In the genomic region with DNA sequence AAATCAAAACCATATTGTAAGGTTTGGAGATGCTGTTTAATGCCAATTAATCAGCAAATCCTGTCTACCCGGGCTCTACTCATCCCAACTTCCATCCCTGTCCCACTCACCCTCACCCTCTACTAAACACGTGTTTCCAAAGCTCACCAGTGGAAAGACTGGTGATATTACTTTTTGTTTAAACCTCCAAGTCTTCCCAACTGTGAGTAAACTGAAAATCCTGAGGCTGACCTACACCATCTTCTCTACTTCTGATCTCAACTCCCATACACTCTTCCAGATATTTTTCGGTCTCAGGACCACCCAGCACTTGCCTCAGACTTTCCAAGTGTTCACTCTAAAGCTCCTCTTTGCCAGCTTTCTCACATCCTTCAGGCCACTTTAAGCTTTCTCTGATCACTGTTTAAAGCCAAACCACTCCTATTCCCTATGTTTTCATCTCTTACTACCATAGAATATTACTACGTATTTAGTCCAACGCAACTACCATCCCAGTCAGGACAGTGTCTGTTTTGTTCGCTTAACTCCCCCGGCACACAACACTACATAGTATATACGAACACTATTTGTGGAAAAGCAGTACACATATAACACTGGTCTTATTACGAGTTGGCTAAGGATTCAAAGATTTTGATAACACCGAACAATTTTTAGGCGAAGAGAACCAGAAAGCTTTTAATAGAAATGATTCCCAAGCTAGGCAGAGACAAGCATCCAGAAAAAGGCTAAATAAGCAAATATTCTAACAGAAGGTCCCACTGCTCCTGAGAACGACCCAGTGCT, we compare ENCODE assay signal across 8 cellular contexts. TPM values are rescaled to one million over a fixed set of nuclear protein-coding genes. Genes with fewer than 3 reads are reported as not detected.
DNase-seq lines count a peak whose midpoint lies in the region; ATAC-seq, FAIRE-seq and TF ChIP-seq lines count a peak whose summit lies in the region.

No MANE protein-coding gene starts in this region.

- TF ChIP-seq POLR2A in H54 (IDR thresholded peaks at IDR 0.05; ENCODE audit: low read depth, low read length), result no peak

- H3K36me3 ChIP-seq in adipocyte (ENCODE audit: control insufficient read depth, insufficient read depth, low read length, severe bottlenecking) (peaks cover 41% of the 10 kb centered on the region), kidney epithelial cell (ENCODE audit: control insufficient read depth, insufficient read depth, low read length) (no peaks in the 10 kb centered on the region), thoracic aorta (peaks cover 29% of the 10 kb centered on the region)

- TF ChIP-seq CTCF in kidney epithelial cell (IDR thresholded peaks at IDR 0.05; ENCODE audit: insufficient read depth, low read length, poor library complexity, severe bottlenecking) (no peak), thoracic aorta (IDR thresholded peaks at IDR 0.05) (no peak)

- H3K27me3 ChIP-seq in adipocyte (replicated peaks; ENCODE audit: control insufficient read depth, insufficient read depth, low read length) (no peaks in the 10 kb centered on the region), kidney epithelial cell (ENCODE audit: control insufficient read depth, insufficient read depth, low read length) (no peaks in the 10 kb centered on the region), thoracic aorta (replicated peaks; ENCODE audit: insufficient read depth) (no peaks in the 10 kb centered on the region)

- H3K9me3 ChIP-seq in adipocyte (ENCODE audit: control insufficient read depth, low read length), result no peaks in the 10 kb centered on the region
- no peaks in the 10 kb centered on the region for H3K9me3 ChIP-seq in thoracic aorta

- peak overlapping the region; percentile 97 for H3K27ac Mint-ChIP-seq in activated CD8-positive, alpha-beta memory T cell treated with anti-CD3 and anti-CD28 coated beads, Interleukin-2, amount 10 ng/mL, durations not matched to agents 7 days and 5 days

- CTCF ChIA-PET in activated CD8-positive, alpha-beta memory T cell treated with anti-CD3 and anti-CD28 coated beads, Interleukin-2, amount 10 ng/mL, durations not matched to agents 7 days and 5 days (lab: Charles Lee), result interaction anchor here (3.1 kb wide), 1 partner anchor 116 kb away, joined by 21 read pairs; a partner anchor contains a TSS

- H3K36me3 Mint-ChIP-seq in activated CD8-positive, alpha-beta memory T cell treated with anti-CD3 and anti-CD28 coated beads, Interleukin-2, amount 10 ng/mL, durations not matched to agents 7 days and 5 days, result peaks cover 52% of the 10 kb centered on the region

- H3K9me3 Mint-ChIP-seq in activated CD8-positive, alpha-beta memory T cell treated with anti-CD3 and anti-CD28 coated beads, Interleukin-2, amount 10 ng/mL, durations not matched to agents 7 days and 5 days (ENCODE audit: low read depth), result no peaks in the 10 kb centered on the region

- FAIRE-seq in H54 (lab: Jason Lieb, UNC), result no peak

- H3K9ac ChIP-seq in adipocyte (ENCODE audit: low read length), result peak overlapping the region; percentile 98

- H3K27ac ChIP-seq in thoracic aorta, result peak overlapping the region; percentile 92 to 97

- H3K4me3 ChIP-seq in adipocyte (ENCODE audit: low read length) (peak overlapping the region; percentile 93), kidney epithelial cell (ENCODE audit: low read depth, low read length) (peak overlapping the region; percentile 90), thoracic aorta (peak overlapping the region; percentile 95)

- H3K4me3 Mint-ChIP-seq in activated CD8-positive, alpha-beta memory T cell treated with anti-CD3 and anti-CD28 coated beads, Interleukin-2, amount 10 ng/mL, durations not matched to agents 7 days and 5 days, result peak overlapping the region; percentile 94

- no peak for ATAC-seq in activated CD8-positive, alpha-beta memory T cell treated with anti-CD3 and anti-CD28 coated beads, Interleukin-2, amount 10 ng/mL, durations not matched to agents 7 days and 5 days
- ATAC-seq in thoracic aorta (ENCODE audit: insufficient number of reproducible peaks, low FRiP score, low read depth), result no peak
- ATAC-seq in GM19397 (IDR thresholded peaks at IDR 0.05; ENCODE audit: unreplicated experiment), result no peak

- H3K4me1 ChIP-seq in adipocyte (ENCODE audit: control insufficient read depth, insufficient read depth, low read length) (peaks cover 26% of the 10 kb centered on the region), thoracic aorta (ENCODE audit: control insufficient read depth in 1 of 2, low read depth in 2 of 2) (peaks cover 13 to 27% of the 10 kb centered on the region in 2 donors)

- H3K27me3 Mint-ChIP-seq in activated CD8-positive, alpha-beta memory T cell treated with anti-CD3 and anti-CD28 coated beads, Interleukin-2, amount 10 ng/mL, durations not matched to agents 7 days and 5 days, result no peaks in the 10 kb centered on the region

- peaks cover 61% of the 10 kb centered on the region for H3K4me1 Mint-ChIP-seq in activated CD8-positive, alpha-beta memory T cell treated with anti-CD3 and anti-CD28 coated beads, Interleukin-2, amount 10 ng/mL, durations not matched to agents 7 days and 5 days

- no peak for DNase-seq in activated CD8-positive, alpha-beta memory T cell treated with anti-CD3 and anti-CD28 coated beads, Interleukin-2, amount 10 ng/mL, durations not matched to agents 7 days and 5 days
- DNase-seq in activated CD8-positive, alpha-beta memory T cell treated with anti-CD3 and anti-CD28 coated beads, Interleukin-2, amount 50 U/mL, for 48 hours, result no peak
- DNase-seq in adipocyte (ENCODE audit: low read depth) (peak; percentile 18), kidney epithelial cell (ENCODE audit: low read depth) (no peak), thoracic aorta (ENCODE audit: low spot score) (no peak), H54 (ENCODE audit: insufficient read length, low spot score) (no peak), NCI-H2081 (lab: John Stamatoyannopoulos, UW) (no peak)

RNA-seq across cellular contexts. Expression of a gene that starts 0.7 kb away (rescaled TPM):
- 1,000 to 10,000 TPM; 2,060 to 2,722 TPM for total RNA-seq in activated CD8-positive, alpha-beta memory T cell treated with anti-CD3 and anti-CD28 coated beads, Interleukin-2, amount 10 ng/mL, durations not matched to agents 7 days and 5 days
- total RNA-seq in kidney epithelial cell, result 6,900 and 7,468 TPM in 2 replicates
- total RNA-seq in thoracic aorta, result 1,000 to 10,000 TPM; 1,880 to 3,413 TPM

RNA-seq across cellular contexts. Expression of a gene that starts 1.2 kb away (rescaled TPM):
- total RNA-seq in activated CD8-positive, alpha-beta memory T cell treated with anti-CD3 and anti-CD28 coated beads, Interleukin-2, amount 10 ng/mL, durations not matched to agents 7 days and 5 days, result 10 to 100 TPM; 35.6 to 44.6 TPM
- total RNA-seq in kidney epithelial cell (11.2 and 11.6 TPM in 2 replicates), thoracic aorta (1 to 10 TPM; 3.0 to 8.4 TPM)

RNA-seq across cellular contexts. Expression of a gene that starts 6.4 kb away (rescaled TPM):
- 10 to 100 TPM; 29.3 to 30.0 TPM for total RNA-seq in activated CD8-positive, alpha-beta memory T cell treated with anti-CD3 and anti-CD28 coated beads, Interleukin-2, amount 10 ng/mL, durations not matched to agents 7 days and 5 days
- total RNA-seq in kidney epithelial cell, result 10.1 and 26.2 TPM in 2 replicates
- 10 to 100 TPM; 30.3 to 38.1 TPM for total RNA-seq in thoracic aorta
